In genomic region chr9:114776683-114777399, GRCh38 we compare ENCODE assay signal across 21 cellular contexts. TPM values are rescaled to one million over a fixed set of nuclear protein-coding genes. Genes with fewer than 3 reads are reported as not detected.
"Had no signal": no experiment of that assay in that cellular context is flagged by ENCODE, and none has a peak within 500 bp of the region (broad histone marks: within the 10 kb centered on the region; RNA-seq: fewer than 3 reads in every experiment).

No MANE protein-coding gene starts in this region.

- H3K36me3 ChIP-seq: breast epithelium, heart left ventricle, neural progenitor cell, right atrium auricular region had no signal

- H3K27ac ChIP-seq: breast epithelium, foreskin keratinocyte, heart left ventricle, neural progenitor cell, right atrium auricular region, SK-N-MC had no signal

- H3K4me1 Mint-ChIP-seq: endodermal cell, natural killer cell had no signal

- H3K9me3 ChIP-seq: breast epithelium, heart left ventricle, right atrium auricular region had no signal

- H3K9me3 Mint-ChIP-seq: activated CD8-positive, alpha-beta T cell treated with anti-CD3 and anti-CD28 coated beads for 36 hours; endodermal cell; natural killer cell; neural progenitor cell; stimulated activated naive CD8-positive, alpha-beta T cell treated with anti-CD3 and anti-CD28 coated beads, Interleukin-15, Interleukin-2, amounts not matched to agents 100 ng/mL and 50 ng/mL, for 24 hours had no signal

- ATAC-seq: esophagus mucosa, foreskin keratinocyte, heart left ventricle, left lobe of liver, natural killer cell had no signal

- H3K27ac Mint-ChIP-seq: activated CD8-positive, alpha-beta T cell treated with anti-CD3 and anti-CD28 coated beads for 36 hours; endodermal cell; natural killer cell; stimulated activated naive CD8-positive, alpha-beta T cell treated with anti-CD3 and anti-CD28 coated beads, Interleukin-15, Interleukin-2, amounts not matched to agents 100 ng/mL and 50 ng/mL, for 24 hours had no signal

- H3K4me3 ChIP-seq: breast epithelium, heart left ventricle, lung, neural progenitor cell, right atrium auricular region, SK-N-MC had no signal

- H3K27me3 ChIP-seq: breast epithelium, right atrium auricular region had no signal

- H3K4me3 Mint-ChIP-seq: activated CD8-positive, alpha-beta T cell treated with anti-CD3 and anti-CD28 coated beads for 36 hours; endodermal cell; natural killer cell; neural progenitor cell; stimulated activated naive CD8-positive, alpha-beta T cell treated with anti-CD3 and anti-CD28 coated beads, Interleukin-15, Interleukin-2, amounts not matched to agents 100 ng/mL and 50 ng/mL, for 24 hours had no signal

- H3K36me3 Mint-ChIP-seq: natural killer cell, neural progenitor cell had no signal

- H3K4me1 ChIP-seq: breast epithelium, heart left ventricle, right atrium auricular region had no signal

- DNase-seq: activated CD4-positive, alpha-beta T cell treated with anti-CD3 and anti-CD28 coated beads for 4 hours; activated CD8-positive, alpha-beta T cell treated with anti-CD3 and anti-CD28 coated beads for 36 hours; activated effector memory CD4-positive, alpha-beta T cell treated with Interleukin-2 at 50 U/mL for 16 hours; activated naive CD4-positive, alpha-beta T cell treated with Interleukin-2 at 50 U/mL for 16 hours; activated T-cell treated with anti-CD3 and anti-CD28 coated beads, Interleukin-2, amount 50 U/mL, for 48 hours; amygdala; central memory CD4-positive, alpha-beta T cell; endodermal cell; foreskin keratinocyte; heart left ventricle; natural killer cell; occipital lobe; stimulated activated CD4-positive, alpha-beta T cell treated with anti-CD3 and anti-CD28 coated beads, Interleukin-4, amount 100 ng/mL, for 1 hour had no signal

- H3K27me3 Mint-ChIP-seq: stimulated activated naive CD8-positive, alpha-beta T cell treated with anti-CD3 and anti-CD28 coated beads, Interleukin-15, Interleukin-2, amounts not matched to agents 100 ng/mL and 50 ng/mL, for 24 hours had no signal

RNA-seq across cellular contexts. Expression of gene TNFSF15, which starts 29.0 kb away (rescaled TPM):
- total RNA-seq: endodermal cell, natural killer cell had no signal
